17 cellular contexts compared by ENCODE assay signal in genomic region chr7:73700581-73701134, GRCh38. TPM values are rescaled to one million over a fixed set of nuclear protein-coding genes. Genes with fewer than 3 reads are reported as not detected.
"Had no signal": no experiment of that assay in that cellular context is flagged by ENCODE, and none has a peak within 500 bp of the region (broad histone marks: within the 10 kb centered on the region; RNA-seq: fewer than 3 reads in every experiment).

No MANE protein-coding gene starts in this region.

- H3K27me3 ChIP-seq: adrenal gland, breast epithelium, Peyer's patch had no signal

- H3K4me3 ChIP-seq: adrenal gland, breast epithelium, Peyer's patch had no signal

- H3K27ac ChIP-seq: adrenal gland, breast epithelium, VCaP had no signal

- H3K9me3 ChIP-seq: adrenal gland, breast epithelium, Peyer's patch had no signal

- DNase-seq: activated CD4-positive, alpha-beta memory T cell treated with anti-CD3 and anti-CD28 coated beads, Interleukin-2, amount 10 ng/mL, durations not matched to agents 7 days and 5 days; activated gamma-delta T cell; activated naive CD8-positive, alpha-beta T cell treated with anti-CD3 and anti-CD28 coated beads, Interleukin-2, amount 10 ng/mL, durations not matched to agents 7 days and 5 days; activated T-cell treated with anti-CD3 and anti-CD28 coated beads for 4 hours; NCI-H1092; NCI-H2029; NCI-H2107; NCI-H345; NCI-H510A; NCI-H526 treated with DMSO at 0.1 percent for 48 hours; SHP77 treated with DMSO at 0.1 percent for 48 hours had no signal

- H3K4me1 ChIP-seq: adrenal gland, breast epithelium had no signal

RNA-seq across cellular contexts. Expression of gene VPS37D, which starts 33.0 kb away (rescaled TPM):
- total RNA-seq: activated naive CD4-positive, alpha-beta T cell treated with anti-CD3 and anti-CD28 coated beads for 36 hours; T-helper 2 cell treated with Interferon-gamma antibody and Interleukin-4, amounts not matched to agents 100 ng/mL and 5 ng/mL, for 36 hours had no signal
